9 cellular contexts compared by ENCODE assay signal in genomic region chr15:70475439-70475781, GRCh38.
DNase-seq lines count a peak whose midpoint lies in the region; ATAC-seq and TF ChIP-seq lines count a peak whose summit lies in the region.
"Had no signal": no experiment of that assay in that cellular context is flagged by ENCODE, and none has a peak within 500 bp of the region (broad histone marks: within the 10 kb centered on the region; RNA-seq: fewer than 3 reads in every experiment).

No MANE protein-coding gene starts in this region.

- H3K4me3 Mint-ChIP-seq in HFFc6: peak overlapping the region; percentile 74
- H3K4me3 Mint-ChIP-seq in stimulated activated effector memory CD8-positive, alpha-beta T cell treated with anti-CD3 and anti-CD28 coated beads, Interleukin-12 subunit alpha, Interleukin-12 subunit beta, amount 100 ng/mL, for 72 hours: peak overlapping the region; percentile 42

- intact Hi-C loops in esophagus squamous epithelium (cut with DNase I): no loop called here

- WGBS in SK-N-SH (ENCODE audit: low lambda C conversion rate): 89% methylated on average over 7 of the region's 7 CpGs
- 55 to 67% methylated on average over 4 to 7 of the region's 7 CpGs for WGBS in esophagus squamous epithelium, 2 donors

- no peak for TF ChIP-seq EP300 in SK-N-SH (IDR thresholded peaks at IDR 0.05; ENCODE audit: borderline replicate concordance in 1 of 2, low read depth in 1 of 2, low read length in 1 of 2)

- H4K20me1 ChIP-seq in SK-N-SH (ENCODE audit: insufficient read depth): no peaks in the 10 kb centered on the region

- no peak for TF ChIP-seq RAD21 in SK-N-SH (IDR thresholded peaks at IDR 0.05; ENCODE audit: low read length)

- no peak for TF ChIP-seq POLR2A in esophagus squamous epithelium (IDR thresholded peaks at IDR 0.05)

- H3K36me3 Mint-ChIP-seq in HFFc6 (ENCODE audit: low read depth): no peaks in the 10 kb centered on the region
- peaks cover 13% of the 10 kb centered on the region for H3K36me3 Mint-ChIP-seq in stimulated activated effector memory CD8-positive, alpha-beta T cell treated with anti-CD3 and anti-CD28 coated beads, Interleukin-12 subunit alpha, Interleukin-12 subunit beta, amount 100 ng/mL, for 72 hours

- H3K27me3 Mint-ChIP-seq in HFFc6 (ENCODE audit: insufficient read depth): peaks cover 55% of the 10 kb centered on the region

- ATAC-seq in stimulated activated effector memory CD8-positive, alpha-beta T cell treated with anti-CD3 and anti-CD28 coated beads, Interleukin-12 subunit alpha, Interleukin-12 subunit beta, amount 100 ng/mL, for 72 hours: no peak
- ATAC-seq in HG03521 (IDR thresholded peaks at IDR 0.05; ENCODE audit: unreplicated experiment) (no peak), GM18861 (IDR thresholded peaks at IDR 0.05; ENCODE audit: unreplicated experiment) (no peak)

- peak overlapping the region; percentile 58 for H3K4me2 ChIP-seq in SK-N-SH

- H3K79me2 ChIP-seq in SK-N-SH (ENCODE audit: insufficient read depth): no peaks in the 10 kb centered on the region

- H3K4me1 ChIP-seq in SK-N-SH (ENCODE audit: control insufficient read depth in 1 of 2, insufficient read depth in 2 of 2, low read depth in 1 of 2, low read length in 1 of 2) (peaks cover 25 to 31% of the 10 kb centered on the region in 2 experiments), esophagus squamous epithelium (peaks cover 14 to 36% (median 22%) of the 10 kb centered on the region in 3 donors)

- CTCF ChIA-PET in SK-N-SH (lab: Yijun Ruan, JAX): interaction anchor here (0.6 to 1.4 kb wide), 5 partner anchors 9 to 17 kb away, joined by 3 to 8 read pairs (median 4); no protein-coding TSS in a partner anchor

- H3K4me1 Mint-ChIP-seq in HFFc6 (ENCODE audit: low read depth): peaks cover 27% of the 10 kb centered on the region
- peaks cover 58% of the 10 kb centered on the region for H3K4me1 Mint-ChIP-seq in stimulated activated effector memory CD8-positive, alpha-beta T cell treated with anti-CD3 and anti-CD28 coated beads, Interleukin-12 subunit alpha, Interleukin-12 subunit beta, amount 100 ng/mL, for 72 hours

- DNase-seq in HFFc6 (no peak), SK-N-SH (no peak), esophagus squamous epithelium (lab: John Stamatoyannopoulos, UW) (no peak), globus pallidus (ENCODE audit: low spot score) (no peak), DMS114 treated with DMSO at 0.1 percent for 48 hours (lab: John Stamatoyannopoulos, UW; ENCODE audit: unreplicated experiment) (no peak)
- no peak for DNase-seq in stimulated activated effector memory CD8-positive, alpha-beta T cell treated with anti-CD3 and anti-CD28 coated beads, Interleukin-12 subunit alpha, Interleukin-12 subunit beta, amount 100 ng/mL, for 72 hours (ENCODE audit: low spot score in 2 of 2)
- DNase-seq: ovary had no signal

- H3K27me3 ChIP-seq in SK-N-SH (ENCODE audit: insufficient read depth): no peaks in the 10 kb centered on the region
- peaks cover 0 to 61% (median 0%) of the 10 kb centered on the region in 4 donors for H3K27me3 ChIP-seq in esophagus squamous epithelium
- H3K27me3 ChIP-seq: ovary had no signal

- H3K27ac Mint-ChIP-seq in HFFc6: peak overlapping the region; percentile 72
- no peak overlapping the region for H3K27ac Mint-ChIP-seq in stimulated activated effector memory CD8-positive, alpha-beta T cell treated with anti-CD3 and anti-CD28 coated beads, Interleukin-12 subunit alpha, Interleukin-12 subunit beta, amount 100 ng/mL, for 72 hours

- H3K9me2 ChIP-seq in SK-N-SH: no peaks in the 10 kb centered on the region

- peak overlapping the region; percentile 26; the same call in 1 of the 2 replicates for H3K9ac ChIP-seq in SK-N-SH

- peaks cover 16% of the 10 kb centered on the region for H3F3A ChIP-seq in SK-N-SH (replicated peaks; ENCODE audit: insufficient read depth)

- H3K36me3 ChIP-seq in SK-N-SH (replicated peaks in 1 of 2; ENCODE audit: control insufficient read depth in 1 of 2, insufficient read depth in 2 of 2, low read length in 1 of 2) (no peaks in the 10 kb centered on the region), esophagus squamous epithelium (no peaks in the 10 kb centered on the region)
- H3K36me3 ChIP-seq: ovary had no signal

- H3K27ac ChIP-seq in SK-N-SH (ENCODE audit: low read depth in 2 of 2, low read length in 1 of 2): peak overlapping the region; percentile 75 to 86; a peak in 3 of 4 replicates
- H3K27ac ChIP-seq in esophagus squamous epithelium: peak overlapping the region; percentile 72 to 86 (median 76)
- H3K27ac ChIP-seq: ovary had no signal

- POLR2A ChIA-PET in SK-N-SH (lab: Yijun Ruan, JAX): no interaction called here

- no peaks in the 10 kb centered on the region for H3K9me3 Mint-ChIP-seq in HFFc6
- no peaks in the 10 kb centered on the region for H3K9me3 Mint-ChIP-seq in stimulated activated effector memory CD8-positive, alpha-beta T cell treated with anti-CD3 and anti-CD28 coated beads, Interleukin-12 subunit alpha, Interleukin-12 subunit beta, amount 100 ng/mL, for 72 hours

- H3K9me3 ChIP-seq in SK-N-SH: no peaks in the 10 kb centered on the region
- no peaks in the 10 kb centered on the region for H3K9me3 ChIP-seq in esophagus squamous epithelium
- H3K9me3 ChIP-seq: ovary had no signal

- no peak for TF ChIP-seq CTCF in HFFc6 (IDR thresholded peaks at IDR 0.05)
- TF ChIP-seq CTCF in SK-N-SH (IDR thresholded peaks at IDR 0.05): no peak
- no peak for TF ChIP-seq CTCF in esophagus squamous epithelium (IDR thresholded peaks at IDR 0.05)

- no peak overlapping the region; a peak in 1 of 4 replicates for H3K4me3 ChIP-seq in SK-N-SH (ENCODE audit: low read depth in 2 of 2, low read length in 1 of 2)
- H3K4me3 ChIP-seq in esophagus squamous epithelium: peak overlapping the region in 3 of 4 donors; percentile 28 to 53 (median 32)
- H3K4me3 ChIP-seq: ovary had no signal

- peak overlapping the region; percentile 78; the same call in 1 of the 2 replicates for H2AFZ ChIP-seq in SK-N-SH (ENCODE audit: low read depth)

TF ChIP-seq in SK-N-SH, 30 proteins besides CTCF, POLR2A, EP300 and RAD21 (continues in another document):
- TF ChIP-seq REST (IDR thresholded peaks at IDR 0.05; ENCODE audit: low read depth, low read length): no peak
- no peak for TF ChIP-seq TCF12 (IDR thresholded peaks at IDR 0.05)
- no peak for TF ChIP-seq RFX5 (IDR thresholded peaks at IDR 0.05; ENCODE audit: low read length)
- TF ChIP-seq MAX (IDR thresholded peaks at IDR 0.05; ENCODE audit: low read depth): no peak
- no peak for TF ChIP-seq SIN3A (IDR thresholded peaks at IDR 0.05; ENCODE audit: borderline replicate concordance, low read depth, low read length)
- TF ChIP-seq GABPA (IDR thresholded peaks at IDR 0.05; ENCODE audit: low read depth): no peak
- TF ChIP-seq IRF3 (IDR thresholded peaks at IDR 0.05; ENCODE audit: low read depth, low read length): no peak
- no peak for TF ChIP-seq NFIC (IDR thresholded peaks at IDR 0.05; ENCODE audit: borderline replicate concordance)
- no peak for TF ChIP-seq RXRA (IDR thresholded peaks at IDR 0.05; ENCODE audit: borderline replicate concordance, low read depth)
- no peak for TF ChIP-seq ELF1 (IDR thresholded peaks at IDR 0.05)
- TF ChIP-seq JUND (IDR thresholded peaks at IDR 0.05): no peak
- no peak for TF ChIP-seq FOXM1 (IDR thresholded peaks at IDR 0.05; ENCODE audit: low read depth)
- no peak for TF ChIP-seq MEF2A (IDR thresholded peaks at IDR 0.05; ENCODE audit: borderline replicate concordance, low read depth)
- no peak for TF ChIP-seq NRF1 (IDR thresholded peaks at IDR 0.05; ENCODE audit: low read depth, low read length)

Comparison
In these comparisons a context has a peak if more than half of its experiments do, and no peak if none do; other contexts are left out.
1. H3K4me3 ChIP-seq: peak in esophagus squamous epithelium (3 of 4); none in SK-N-SH (0 of 2).